1 cellular context compared by ENCODE assay signal in genomic region chr3:15063238-15063637, GRCh38.
TF ChIP-seq lines count a peak whose summit lies in the region.

No MANE protein-coding gene starts in this region.

TF ChIP-seq in HepG2, 621 proteins besides CTCF, POLR2A, EP300 and RAD21:
- TF ChIP-seq HNRNPL (IDR thresholded peaks at IDR 0.05; ENCODE audit: low read depth, low read length) (peak; percentile 74; the same call in 1 of the 2 replicates), BRD4 (CRISPR knock-in tag; IDR thresholded peaks at IDR 0.05) (no peak)
